Comparison of ENCODE assay signal across 9 cellular contexts in genomic region chr15:68316061-68316804, GRCh38. TPM values are rescaled to one million over a fixed set of nuclear protein-coding genes. Genes with fewer than 3 reads are reported as not detected.
A peak's percentile ranks its signal among the peaks of the same experiment; 100 is the strongest.
DNase-seq lines count a peak whose midpoint lies in the region; FAIRE-seq and TF ChIP-seq lines count a peak whose summit lies in the region.
"Had no signal": no experiment of that assay in that cellular context is flagged by ENCODE, and none has a peak within 500 bp of the region (broad histone marks: within the 10 kb centered on the region; RNA-seq: fewer than 3 reads in every experiment).

No MANE protein-coding gene starts in this region.

- no peak for TF ChIP-seq POLR2A in GM12892 (IDR thresholded peaks at IDR 0.05; ENCODE audit: low read depth, low read length)

- H3K9me3 ChIP-seq in BE2C (no peaks in the 10 kb centered on the region), kidney (ENCODE audit: control insufficient read depth in 1 of 2, low read length in 2 of 2) (no peaks in the 10 kb centered on the region)

- in situ Hi-C loops in GM13977 (cut with MboI; ENCODE audit: low pct_unique_long_range_greater_than_20kb, low sequenced_read_pairs, unreplicated experiment): loop anchor here (25.0 kb wide), 1 partner anchor 346 kb away; no protein-coding TSS in a partner anchor

- TF ChIP-seq CTCF in BE2C (IDR thresholded peaks at IDR 0.05; ENCODE audit: low read depth, low read length) (peak; percentile 55), GM13977 (IDR thresholded peaks at IDR 0.05; ENCODE audit: extremely low read depth, insufficient read depth, missing control alignments) (peak; percentile 50), WI38 (IDR thresholded peaks at IDR 0.05; ENCODE audit: low read depth, low read length) (peak; percentile 47), kidney (IDR thresholded peaks at IDR 0.05; ENCODE audit: borderline replicate concordance, extremely low read depth, insufficient read depth) (no peak)

- H3K27me3 ChIP-seq in BE2C: no peaks in the 10 kb centered on the region

- intact Hi-C loops in kidney (cut with DNase I): no loop called here

- H3K36me3 ChIP-seq in BE2C (no peaks in the 10 kb centered on the region), kidney (ENCODE audit: control insufficient read depth in 1 of 2, insufficient read depth in 2 of 2, low read length in 2 of 2) (no peaks in the 10 kb centered on the region)

- H3K27ac ChIP-seq in kidney (ENCODE audit: low read depth in 2 of 2, low read length in 2 of 2): no peak overlapping the region

- FAIRE-seq in kidney (lab: Jason Lieb, UNC): no peak
- FAIRE-seq in GM12892 (lab: Jason Lieb, UNC): no peak

- DNase-seq in BE2C: peak; percentile 42
- no peak for DNase-seq in GM13977 (ENCODE audit: low spot score)
- peak; percentile 39 for DNase-seq in kidney
- DNase-seq in putamen (ENCODE audit: low spot score): no peak
- no peak for DNase-seq in GM12892 (ENCODE audit: insufficient read length)
- DNase-seq in stimulated activated CD4-positive, alpha-beta T cell treated with anti-CD3 and anti-CD28 coated beads, Interleukin-15, amount 100 ng/mL, for 24 hours: no peak
- DNase-seq in NCI-H226: no peak
- DNase-seq: activated gamma-delta T cell treated with Interleukin-2 at 50 U/mL for 16 hours had no signal

- H3K4me1 ChIP-seq in BE2C: no peaks in the 10 kb centered on the region
- H3K4me1 ChIP-seq in kidney (ENCODE audit: control insufficient read depth in 1 of 2, insufficient read depth in 1 of 2, low read depth in 1 of 2, low read length in 2 of 2): no peaks in the 10 kb centered on the region

- no peak overlapping the region for H3K9ac ChIP-seq in kidney (ENCODE audit: low read length in 2 of 2)

- H3K4me3 ChIP-seq in BE2C (ENCODE audit: low read depth, low read length) (no peak overlapping the region), WI38 (ENCODE audit: low read depth, low read length) (no peak overlapping the region), kidney (ENCODE audit: low read length in 2 of 2) (no peak overlapping the region)

RNA-seq across cellular contexts. Expression of gene FEM1B, which starts 38.7 kb away (rescaled TPM):
- polyA plus RNA-seq in BE2C (2012; ENCODE audit: insufficient read depth, insufficient read length, low read depth): 59.1 TPM
- 47.6 TPM for total RNA-seq in kidney
- 9.8 TPM for polyA plus RNA-seq in kidney (ENCODE audit: insufficient read depth, low read depth, low replicate concordance)
- polyA plus RNA-seq in GM12892 (2012; ENCODE audit: missing spikeins): 11.4 TPM

Comparison
In these comparisons a context has a peak if more than half of its experiments do, and no peak if none do; other contexts are left out.
1. DNase-seq: peak in BE2C (single experiment) and kidney (single experiment); none in GM13977 (single experiment), putamen (single experiment), GM12892 (single experiment), stimulated activated CD4-positive, alpha-beta T cell treated with anti-CD3 and anti-CD28 coated beads, Interleukin-15, amount 100 ng/mL, for 24 hours (single experiment) and NCI-H226 (single experiment).